Comparison of ENCODE assay signal across 8 cellular contexts in genomic region chr6:15441215-15441868, GRCh38.
DNase-seq lines count a peak whose midpoint lies in the region; ATAC-seq, FAIRE-seq and TF ChIP-seq lines count a peak whose summit lies in the region.

No MANE protein-coding gene starts in this region.

- TF ChIP-seq CTCF in breast epithelium (IDR thresholded peaks at IDR 0.05) (peak; percentile 10 to 78 (median 69)), kidney (IDR thresholded peaks at IDR 0.05; ENCODE audit: borderline replicate concordance, extremely low read depth, insufficient read depth) (peak; percentile 68)

- no peak overlapping the region for H3K9ac ChIP-seq in kidney (ENCODE audit: low read length in 2 of 2)

- H3K27ac ChIP-seq in KOPT-K1 (ENCODE audit: low read depth, low read length, poor library complexity, severe bottlenecking) (peak overlapping the region; percentile 50), breast epithelium (no peak overlapping the region), kidney (ENCODE audit: low read depth in 2 of 2, low read length in 2 of 2) (no peak overlapping the region)

- FAIRE-seq in kidney (lab: Jason Lieb, UNC), result no peak

- no peak overlapping the region for H3K4me3 ChIP-seq in breast epithelium
- H3K4me3 ChIP-seq in kidney (ENCODE audit: low read length in 2 of 2), result no peak overlapping the region

- H3K9me3 ChIP-seq in KOPT-K1 (ENCODE audit: insufficient read depth, low read length, poor library complexity, severe bottlenecking), result no peaks in the 10 kb centered on the region
- H3K9me3 ChIP-seq in breast epithelium, result no peaks in the 10 kb centered on the region
- H3K9me3 ChIP-seq in kidney (ENCODE audit: control insufficient read depth in 1 of 2, low read length in 2 of 2), result no peaks in the 10 kb centered on the region

- peak; percentile 57 to 68 for DNase-seq in NCI-H2081 (lab: John Stamatoyannopoulos, UW)
- DNase-seq in NCI-H2081 treated with DMSO at 0.1 percent for 48 hours (lab: John Stamatoyannopoulos, UW), result no peak
- DNase-seq in SIG-M5 treated with dmso at 0.1 percent for 504 hours (lab: John Stamatoyannopoulos, UW; ENCODE audit: unreplicated experiment), result peak; percentile 74
- DNase-seq in breast epithelium (ENCODE audit: low spot score in 2 of 2), result no peak
- no peak for DNase-seq in kidney
- DNase-seq in stimulated activated naive CD8-positive, alpha-beta T cell treated with anti-CD3 and anti-CD28 coated beads, Interleukin-15, Interleukin-2, amounts not matched to agents 100 U/mL and 50 U/mL, for 24 hours, result peak; percentile 36

- no peak for TF ChIP-seq POLR2A in breast epithelium (IDR thresholded peaks at IDR 0.05)

- 0 out of 2 replicates have a peak, but pooled peaks cover 4% of the 10 kb centered on the region for H3K36me3 ChIP-seq in KOPT-K1 (ENCODE audit: insufficient read depth, low read length)
- H3K36me3 ChIP-seq in breast epithelium, result no peaks in the 10 kb centered on the region
- no peaks in the 10 kb centered on the region for H3K36me3 ChIP-seq in kidney (ENCODE audit: control insufficient read depth in 1 of 2, insufficient read depth in 2 of 2, low read length in 2 of 2)

- peak; percentile 30 for ATAC-seq in stimulated activated naive CD8-positive, alpha-beta T cell treated with anti-CD3 and anti-CD28 coated beads, Interleukin-15, Interleukin-2, amounts not matched to agents 100 U/mL and 50 U/mL, for 24 hours
- ATAC-seq in GM21367 (IDR thresholded peaks at IDR 0.05; ENCODE audit: unreplicated experiment), result no peak

- no peaks in the 10 kb centered on the region for H3K27me3 ChIP-seq in breast epithelium

- H3K4me1 ChIP-seq in breast epithelium, result no peaks in the 10 kb centered on the region
- H3K4me1 ChIP-seq in kidney (ENCODE audit: control insufficient read depth in 1 of 2, insufficient read depth in 1 of 2, low read depth in 1 of 2, low read length in 2 of 2), result peaks cover 5 to 25% of the 10 kb centered on the region in 2 donors

- intact Hi-C loops in breast epithelium (cut with DNase I; ENCODE audit: low total_unique reads) (no loop called here), kidney (cut with DNase I) (no loop called here)

Comparison
In these comparisons a context has a peak if more than half of its experiments do, and no peak if none do; other contexts are left out.
1. DNase-seq: peak in NCI-H2081 (2 of 2), SIG-M5 treated with dmso at 0.1 percent for 504 hours (single experiment) and stimulated activated naive CD8-positive, alpha-beta T cell treated with anti-CD3 and anti-CD28 coated beads, Interleukin-15, Interleukin-2, amounts not matched to agents 100 U/mL and 50 U/mL, for 24 hours (single experiment); none in NCI-H2081 treated with DMSO at 0.1 percent for 48 hours (single experiment), breast epithelium (0 of 2) and kidney (single experiment).